23 cellular contexts compared by ENCODE assay signal in the genomic region with DNA sequence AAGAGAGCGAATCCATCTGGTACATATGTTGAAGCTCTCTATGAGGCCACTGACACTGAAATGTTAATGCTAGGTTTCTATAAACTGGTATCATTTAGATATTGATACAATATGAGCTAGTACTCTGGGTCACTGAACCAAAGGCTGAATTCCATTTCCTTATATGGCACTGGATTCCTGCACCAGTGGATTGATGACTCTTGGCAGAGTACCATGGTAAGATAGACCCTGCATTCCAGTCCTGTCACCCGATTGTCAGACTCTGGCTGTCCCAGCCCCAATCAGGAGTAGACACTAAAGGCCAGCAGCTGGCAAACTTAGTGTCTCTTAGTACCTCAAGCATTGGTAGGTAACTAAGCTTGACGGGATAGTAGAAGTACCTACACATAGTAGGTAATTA. TPM values are rescaled to one million over a fixed set of nuclear protein-coding genes. Genes with fewer than 3 reads are reported as not detected.
A peak's percentile ranks its signal among the peaks of the same experiment; 100 is the strongest.
DNase-seq lines count a peak whose midpoint lies in the region; ATAC-seq and TF ChIP-seq lines count a peak whose summit lies in the region.
"Had no signal": no experiment of that assay in that cellular context is flagged by ENCODE, and none has a peak within 500 bp of the region (broad histone marks: within the 10 kb centered on the region; RNA-seq: fewer than 3 reads in every experiment).

No MANE protein-coding gene starts in this region.

- no peak overlapping the region for H3K4me3 Mint-ChIP-seq in natural killer cell
- H3K4me3 Mint-ChIP-seq: CD14-positive monocyte, H9 had no signal

- H3K4me3 ChIP-seq in A673 (ENCODE audit: low read depth, low read length, poor library complexity, severe bottlenecking) (no peak overlapping the region), epithelial cell of proximal tubule (ENCODE audit: low read depth, low read length) (no peak overlapping the region), liver (ENCODE audit: low read depth in 1 of 3, low read length in 3 of 3) (no peak overlapping the region)
- H3K4me3 ChIP-seq: A549, SJCRH30 had no signal

- ATAC-seq in natural killer cell = no peak
- ATAC-seq: A549 had no signal

- no peaks in the 10 kb centered on the region for H3K9me3 Mint-ChIP-seq in natural killer cell

- H3K27me3 Mint-ChIP-seq in natural killer cell (ENCODE audit: low read depth in 2 of 2) = no peaks in the 10 kb centered on the region

- WGBS in liver = 84% methylated on average over 3 of the region's 3 CpGs

- intact Hi-C loops in A673 (cut with micrococcal nuclease; ENCODE audit: unreplicated experiment) = no loop called here
- intact Hi-C loops in natural killer cell (cut with micrococcal nuclease) = no loop called here

- no TSS peak for BruUV-seq in A673 (replicated peaks; lab: Mats Ljungman, UMichigan)

- H3K9me3 ChIP-seq in A673 (ENCODE audit: low read depth, low read length, poor library complexity, severe bottlenecking) (no peaks in the 10 kb centered on the region), liver (ENCODE audit: control insufficient read depth in 4 of 4, low read length in 3 of 4) (no peaks in the 10 kb centered on the region)
- H3K9me3 ChIP-seq: A549, SJCRH30 had no signal

- peaks cover 0 to 7% of the 10 kb centered on the region in 2 donors for H3K4me1 Mint-ChIP-seq in natural killer cell

- TF ChIP-seq CTCF in A673 (conservative IDR thresholded peaks at IDR 0.05; ENCODE audit: low read depth, low read length) = no peak
- no peak for TF ChIP-seq CTCF in epithelial cell of proximal tubule (conservative IDR thresholded peaks at IDR 0.05; ENCODE audit: low read depth, low read length)
- TF ChIP-seq CTCF in liver (IDR thresholded peaks at IDR 0.05; ENCODE audit: low read depth, low read length, missing input control) = no peak
- TF ChIP-seq CTCF in natural killer cell (IDR thresholded peaks at IDR 0.05) = no peak

- no peak for TF ChIP-seq RAD21 in liver (IDR thresholded peaks at IDR 0.05)

- no peak overlapping the region for H3K9ac ChIP-seq in liver (ENCODE audit: low read depth in 1 of 2, low read length in 2 of 2)

- POLR2A ChIA-PET in A673 (lab: Charles Lee; ENCODE audit: low non-redundant PET) = no interaction called here

- H3K27ac Mint-ChIP-seq in natural killer cell = no peak overlapping the region
- H3K27ac Mint-ChIP-seq: CD14-positive monocyte, H9 had no signal

- H3K4me1 ChIP-seq in A673 (ENCODE audit: insufficient read depth, low read length, poor library complexity, severe bottlenecking) (no peaks in the 10 kb centered on the region), liver (ENCODE audit: control insufficient read depth in 4 of 4, insufficient read depth in 4 of 4, low read length in 3 of 4) (no peaks in the 10 kb centered on the region)
- H3K4me1 ChIP-seq: A549, SJCRH30 had no signal

- DNase-seq in A673 (ENCODE audit: low spot score) = peak; percentile 14
- peak; percentile 6 for DNase-seq in HK-2 (ENCODE audit: unreplicated experiment)
- peak; percentile 6 for DNase-seq in epithelial cell of proximal tubule (ENCODE audit: low read depth)
- DNase-seq in NCI-H226 = no peak
- no peak for DNase-seq in NAMALWA (ENCODE audit: low spot score)
- DNase-seq in AG08396 (ENCODE audit: low spot score) = no peak
- no peak for DNase-seq in natural killer cell
- DNase-seq: AML-193, DMS 273 treated with DMSO at 0.1 percent for 48 hours, H9, KBM-7, NCI-H1436 treated with DMSO at 0.1 percent for 48 hours, NCI-H2029 treated with DMSO at 0.1 percent for 48 hours, NCI-H2171 treated with DMSO at 0.1 percent for 48 hours, NCI-H748 treated with DMSO at 0.1 percent for 48 hours, OCI-M1, RPMI8226, SJCRH30 had no signal

- H3K36me3 ChIP-seq in A673 (ENCODE audit: insufficient read depth, low read length, poor library complexity, severe bottlenecking) (no peaks in the 10 kb centered on the region), liver (ENCODE audit: control insufficient read depth in 4 of 4, insufficient read depth in 3 of 4, low read depth in 1 of 4, low read length in 3 of 4) (no peaks in the 10 kb centered on the region)
- H3K36me3 ChIP-seq: SJCRH30 had no signal

- H3K27me3 ChIP-seq in A673 (replicated peaks; ENCODE audit: insufficient read depth, low read depth, low read length, poor library complexity) (no peaks in the 10 kb centered on the region), liver (ENCODE audit: control insufficient read depth in 4 of 4, insufficient read depth in 4 of 4, low read length in 3 of 4) (no peaks in the 10 kb centered on the region)
- H3K27me3 ChIP-seq: SJCRH30 had no signal

- CTCF ChIA-PET in A673 (lab: Charles Lee) = no interaction called here

- H3K27ac ChIP-seq in A673 (ENCODE audit: low read depth, low read length, poor library complexity, severe bottlenecking) (no peak overlapping the region), liver (ENCODE audit: low read depth in 1 of 2, low read length in 2 of 2) (no peak overlapping the region)
- H3K27ac ChIP-seq: A549, HL-60, SJCRH30 had no signal

- H3K36me3 Mint-ChIP-seq in natural killer cell = no peaks in the 10 kb centered on the region

TF ChIP-seq in liver, 16 proteins besides CTCF, POLR2A, EP300 and RAD21:
- no peak for TF ChIP-seq HNF4G (IDR thresholded peaks at IDR 0.05)
- TF ChIP-seq RXRA (IDR thresholded peaks at IDR 0.05) = peak; percentile 9 to 19

RNA-seq across cellular contexts. Expression of gene EOLA2, which starts 44.0 kb away (rescaled TPM):
- total RNA-seq in A673 (2021) (27.8 and 33.8 TPM in 2 replicates), epithelial cell of proximal tubule (18.7 and 24.4 TPM in 2 replicates), liver (10 to 100 TPM; 10.5 to 16.3 TPM), natural killer cell (10 to 100 TPM; 80.9 to 94.9 (median 85.5) TPM)
- 10 to 100 TPM; 14.9 to 22.7 TPM for polyA plus RNA-seq in liver

RNA-seq across cellular contexts. Expression of gene HSFX4, which starts 52.9 kb away (rescaled TPM):
- not detected in 2 replicates for total RNA-seq in A673 (2021)
- total RNA-seq in epithelial cell of proximal tubule = not detected in 2 replicates
- total RNA-seq in liver = not detected
- polyA plus RNA-seq in liver = not detected
- not detected for total RNA-seq in natural killer cell
- total RNA-seq: H9, NCI-H460, SJCRH30 had no signal
- polyA plus RNA-seq: A549, CD14-positive monocyte had no signal

Comparison
In these comparisons a context has a peak if more than half of its experiments do, and no peak if none do; other contexts are left out.
1. DNase-seq: peak in A673 (single experiment), HK-2 (single experiment) and epithelial cell of proximal tubule (single experiment); none in NCI-H226 (single experiment), NAMALWA (single experiment), AG08396 (single experiment) and natural killer cell (single experiment).